ENCODE assay signal across 1 cellular context in the genomic region with DNA sequence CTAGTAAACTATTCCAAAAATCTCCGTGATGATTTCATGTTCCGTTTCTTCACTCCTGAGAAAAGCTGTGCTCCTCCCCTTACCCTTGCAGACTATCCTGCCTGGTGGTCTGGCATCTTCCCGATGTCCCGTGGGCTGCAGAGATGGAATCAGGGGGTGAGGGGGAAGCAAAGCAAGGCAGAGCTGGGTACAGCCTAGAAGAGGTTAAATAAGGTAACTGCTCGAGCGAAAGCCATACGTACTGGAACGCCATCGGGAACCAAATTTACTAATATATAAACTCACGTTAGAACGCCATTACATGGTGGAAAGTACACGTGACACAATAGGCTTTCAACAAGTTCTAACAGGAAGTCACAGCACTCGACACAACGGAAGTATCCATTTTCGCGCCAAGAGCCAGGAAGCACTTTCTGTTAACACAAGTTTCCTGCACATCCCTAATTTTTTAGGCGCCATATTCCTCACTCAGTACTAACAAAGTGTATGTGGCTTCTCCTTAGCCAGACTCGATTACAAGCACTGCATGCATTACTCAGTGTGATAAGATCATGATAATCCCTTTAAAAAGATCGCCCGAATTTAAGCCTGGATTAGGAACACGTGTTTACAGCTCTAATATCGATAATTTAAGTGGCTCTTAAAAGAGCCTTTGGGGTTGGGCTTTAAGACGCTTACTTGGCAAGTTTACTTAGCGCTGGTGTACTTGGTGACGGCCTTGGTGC.
A peak's percentile ranks its signal among the peaks of the same experiment; 100 is the strongest.
TF ChIP-seq lines count a peak whose summit lies in the region.

No MANE protein-coding gene starts in this region.

TF ChIP-seq in K562, 482 proteins besides CTCF, POLR2A, EP300 and RAD21 (continued from another document and continues in another):
- TF ChIP-seq, protein P1, sequence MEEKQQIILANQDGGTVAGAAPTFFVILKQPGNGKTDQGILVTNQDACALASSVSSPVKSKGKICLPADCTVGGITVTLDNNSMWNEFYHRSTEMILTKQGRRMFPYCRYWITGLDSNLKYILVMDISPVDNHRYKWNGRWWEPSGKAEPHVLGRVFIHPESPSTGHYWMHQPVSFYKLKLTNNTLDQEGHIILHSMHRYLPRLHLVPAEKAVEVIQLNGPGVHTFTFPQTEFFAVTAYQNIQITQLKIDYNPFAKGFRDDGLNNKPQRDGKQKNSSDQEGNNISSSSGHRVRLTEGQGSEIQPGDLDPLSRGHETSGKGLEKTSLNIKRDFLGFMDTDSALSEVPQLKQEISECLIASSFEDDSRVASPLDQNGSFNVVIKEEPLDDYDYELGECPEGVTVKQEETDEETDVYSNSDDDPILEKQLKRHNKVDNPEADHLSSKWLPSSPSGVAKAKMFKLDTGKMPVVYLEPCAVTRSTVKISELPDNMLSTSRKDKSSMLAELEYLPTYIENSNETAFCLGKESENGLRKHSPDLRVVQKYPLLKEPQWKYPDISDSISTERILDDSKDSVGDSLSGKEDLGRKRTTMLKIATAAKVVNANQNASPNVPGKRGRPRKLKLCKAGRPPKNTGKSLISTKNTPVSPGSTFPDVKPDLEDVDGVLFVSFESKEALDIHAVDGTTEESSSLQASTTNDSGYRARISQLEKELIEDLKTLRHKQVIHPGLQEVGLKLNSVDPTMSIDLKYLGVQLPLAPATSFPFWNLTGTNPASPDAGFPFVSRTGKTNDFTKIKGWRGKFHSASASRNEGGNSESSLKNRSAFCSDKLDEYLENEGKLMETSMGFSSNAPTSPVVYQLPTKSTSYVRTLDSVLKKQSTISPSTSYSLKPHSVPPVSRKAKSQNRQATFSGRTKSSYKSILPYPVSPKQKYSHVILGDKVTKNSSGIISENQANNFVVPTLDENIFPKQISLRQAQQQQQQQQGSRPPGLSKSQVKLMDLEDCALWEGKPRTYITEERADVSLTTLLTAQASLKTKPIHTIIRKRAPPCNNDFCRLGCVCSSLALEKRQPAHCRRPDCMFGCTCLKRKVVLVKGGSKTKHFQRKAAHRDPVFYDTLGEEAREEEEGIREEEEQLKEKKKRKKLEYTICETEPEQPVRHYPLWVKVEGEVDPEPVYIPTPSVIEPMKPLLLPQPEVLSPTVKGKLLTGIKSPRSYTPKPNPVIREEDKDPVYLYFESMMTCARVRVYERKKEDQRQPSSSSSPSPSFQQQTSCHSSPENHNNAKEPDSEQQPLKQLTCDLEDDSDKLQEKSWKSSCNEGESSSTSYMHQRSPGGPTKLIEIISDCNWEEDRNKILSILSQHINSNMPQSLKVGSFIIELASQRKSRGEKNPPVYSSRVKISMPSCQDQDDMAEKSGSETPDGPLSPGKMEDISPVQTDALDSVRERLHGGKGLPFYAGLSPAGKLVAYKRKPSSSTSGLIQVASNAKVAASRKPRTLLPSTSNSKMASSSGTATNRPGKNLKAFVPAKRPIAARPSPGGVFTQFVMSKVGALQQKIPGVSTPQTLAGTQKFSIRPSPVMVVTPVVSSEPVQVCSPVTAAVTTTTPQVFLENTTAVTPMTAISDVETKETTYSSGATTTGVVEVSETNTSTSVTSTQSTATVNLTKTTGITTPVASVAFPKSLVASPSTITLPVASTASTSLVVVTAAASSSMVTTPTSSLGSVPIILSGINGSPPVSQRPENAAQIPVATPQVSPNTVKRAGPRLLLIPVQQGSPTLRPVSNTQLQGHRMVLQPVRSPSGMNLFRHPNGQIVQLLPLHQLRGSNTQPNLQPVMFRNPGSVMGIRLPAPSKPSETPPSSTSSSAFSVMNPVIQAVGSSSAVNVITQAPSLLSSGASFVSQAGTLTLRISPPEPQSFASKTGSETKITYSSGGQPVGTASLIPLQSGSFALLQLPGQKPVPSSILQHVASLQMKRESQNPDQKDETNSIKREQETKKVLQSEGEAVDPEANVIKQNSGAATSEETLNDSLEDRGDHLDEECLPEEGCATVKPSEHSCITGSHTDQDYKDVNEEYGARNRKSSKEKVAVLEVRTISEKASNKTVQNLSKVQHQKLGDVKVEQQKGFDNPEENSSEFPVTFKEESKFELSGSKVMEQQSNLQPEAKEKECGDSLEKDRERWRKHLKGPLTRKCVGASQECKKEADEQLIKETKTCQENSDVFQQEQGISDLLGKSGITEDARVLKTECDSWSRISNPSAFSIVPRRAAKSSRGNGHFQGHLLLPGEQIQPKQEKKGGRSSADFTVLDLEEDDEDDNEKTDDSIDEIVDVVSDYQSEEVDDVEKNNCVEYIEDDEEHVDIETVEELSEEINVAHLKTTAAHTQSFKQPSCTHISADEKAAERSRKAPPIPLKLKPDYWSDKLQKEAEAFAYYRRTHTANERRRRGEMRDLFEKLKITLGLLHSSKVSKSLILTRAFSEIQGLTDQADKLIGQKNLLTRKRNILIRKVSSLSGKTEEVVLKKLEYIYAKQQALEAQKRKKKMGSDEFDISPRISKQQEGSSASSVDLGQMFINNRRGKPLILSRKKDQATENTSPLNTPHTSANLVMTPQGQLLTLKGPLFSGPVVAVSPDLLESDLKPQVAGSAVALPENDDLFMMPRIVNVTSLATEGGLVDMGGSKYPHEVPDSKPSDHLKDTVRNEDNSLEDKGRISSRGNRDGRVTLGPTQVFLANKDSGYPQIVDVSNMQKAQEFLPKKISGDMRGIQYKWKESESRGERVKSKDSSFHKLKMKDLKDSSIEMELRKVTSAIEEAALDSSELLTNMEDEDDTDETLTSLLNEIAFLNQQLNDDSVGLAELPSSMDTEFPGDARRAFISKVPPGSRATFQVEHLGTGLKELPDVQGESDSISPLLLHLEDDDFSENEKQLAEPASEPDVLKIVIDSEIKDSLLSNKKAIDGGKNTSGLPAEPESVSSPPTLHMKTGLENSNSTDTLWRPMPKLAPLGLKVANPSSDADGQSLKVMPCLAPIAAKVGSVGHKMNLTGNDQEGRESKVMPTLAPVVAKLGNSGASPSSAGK (IDR thresholded peaks at IDR 0.05), result peak; percentile 39; the same call in 1 of the 2 replicates
- TF ChIP-seq POLR2AphosphoS5 (IDR thresholded peaks at IDR 0.05; ENCODE audit: control insufficient read depth, insufficient read depth, low read depth, low read length) (peak; percentile 96), SAFB (IDR thresholded peaks at IDR 0.05; ENCODE audit: borderline replicate concordance, low read depth, low read length) (no peak), RCOR1 (IDR thresholded peaks at IDR 0.05; ENCODE audit: borderline replicate concordance in 1 of 2, low read depth in 2 of 2, low read length in 2 of 2) (no peak; a peak in 1 of 4 replicates), PRMT5 (CRISPR knock-in tag; IDR thresholded peaks at IDR 0.05) (no peak), DDX20 (tag; IDR thresholded peaks at IDR 0.05; ENCODE audit: low read depth) (no peak), CBFB (CRISPR knock-in tag; IDR thresholded peaks at IDR 0.05) (peak; percentile 46; the same call in 1 of the 2 replicates), ZNF699 (CRISPR knock-in tag; IDR thresholded peaks at IDR 0.05; ENCODE audit: insufficient replicate concordance) (no peak), RBM14 (IDR thresholded peaks at IDR 0.05; ENCODE audit: borderline replicate concordance, insufficient read depth, low read depth, low read length) (0 out of 2 replicates have a peak, but pooled peaks have one; percentile 33), C11orf30 (IDR thresholded peaks at IDR 0.05; ENCODE audit: low read depth) (peak; percentile 28; the same call in 1 of the 2 replicates), MECOM (CRISPR knock-in tag; IDR thresholded peaks at IDR 0.05) (peak; percentile 73; the same call in 1 of the 2 replicates), ETS2 (tag; IDR thresholded peaks at IDR 0.05; ENCODE audit: borderline replicate concordance, poor library complexity, severe bottlenecking) (no peak), NR2C2 (CRISPR knock-in tag; IDR thresholded peaks at IDR 0.05) (peak; percentile 83), NR2C2 (tag; IDR thresholded peaks at IDR 0.05) (peak; percentile 65), NBN (IDR thresholded peaks at IDR 0.05; ENCODE audit: low read depth) (no peak), ZNF232 (CRISPR knock-in tag; IDR thresholded peaks at IDR 0.05) (peak; percentile 71), TRIM28 (IDR thresholded peaks at IDR 0.05) (no peak), SMARCE1 (IDR thresholded peaks at IDR 0.05) (no peak), FIP1L1 (IDR thresholded peaks at IDR 0.05; ENCODE audit: low read depth, low read length, poor library complexity, severe bottlenecking) (peak; percentile 57), CAMTA2 (CRISPR knock-in tag; conservative IDR thresholded peaks at IDR 0.05) (peak; percentile 80; the same call in 1 of the 2 replicates), RFX5 (IDR thresholded peaks at IDR 0.05; ENCODE audit: low read depth, low read length) (no peak), HNRNPUL1 (IDR thresholded peaks at IDR 0.05; ENCODE audit: low read length) (peak; percentile 95), WHSC1 (IDR thresholded peaks at IDR 0.05; ENCODE audit: low read length) (no peak), TARDBP (IDR thresholded peaks at IDR 0.05) (no peak; the same call in 1 of the 2 replicates), BRD9 (IDR thresholded peaks at IDR 0.05; ENCODE audit: low read depth, partially characterized antibody) (peak; percentile 69), RBM17 (IDR thresholded peaks at IDR 0.05; ENCODE audit: borderline replicate concordance, low read depth, low read length) (no peak), DPF2 (IDR thresholded peaks at IDR 0.05) (peak; percentile 19; the same call in 1 of the 2 replicates), SUPT5H (IDR thresholded peaks at IDR 0.05) (peak; percentile 53)
- TF ChIP-seq, protein P2, sequence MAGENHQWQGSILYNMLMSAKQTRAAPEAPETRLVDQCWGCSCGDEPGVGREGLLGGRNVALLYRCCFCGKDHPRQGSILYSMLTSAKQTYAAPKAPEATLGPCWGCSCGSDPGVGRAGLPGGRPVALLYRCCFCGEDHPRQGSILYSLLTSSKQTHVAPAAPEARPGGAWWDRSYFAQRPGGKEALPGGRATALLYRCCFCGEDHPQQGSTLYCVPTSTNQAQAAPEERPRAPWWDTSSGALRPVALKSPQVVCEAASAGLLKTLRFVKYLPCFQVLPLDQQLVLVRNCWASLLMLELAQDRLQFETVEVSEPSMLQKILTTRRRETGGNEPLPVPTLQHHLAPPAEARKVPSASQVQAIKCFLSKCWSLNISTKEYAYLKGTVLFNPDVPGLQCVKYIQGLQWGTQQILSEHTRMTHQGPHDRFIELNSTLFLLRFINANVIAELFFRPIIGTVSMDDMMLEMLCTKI (IDR thresholded peaks at IDR 0.05; ENCODE audit: partially characterized antibody), result no peak
- TF ChIP-seq, protein P3, sequence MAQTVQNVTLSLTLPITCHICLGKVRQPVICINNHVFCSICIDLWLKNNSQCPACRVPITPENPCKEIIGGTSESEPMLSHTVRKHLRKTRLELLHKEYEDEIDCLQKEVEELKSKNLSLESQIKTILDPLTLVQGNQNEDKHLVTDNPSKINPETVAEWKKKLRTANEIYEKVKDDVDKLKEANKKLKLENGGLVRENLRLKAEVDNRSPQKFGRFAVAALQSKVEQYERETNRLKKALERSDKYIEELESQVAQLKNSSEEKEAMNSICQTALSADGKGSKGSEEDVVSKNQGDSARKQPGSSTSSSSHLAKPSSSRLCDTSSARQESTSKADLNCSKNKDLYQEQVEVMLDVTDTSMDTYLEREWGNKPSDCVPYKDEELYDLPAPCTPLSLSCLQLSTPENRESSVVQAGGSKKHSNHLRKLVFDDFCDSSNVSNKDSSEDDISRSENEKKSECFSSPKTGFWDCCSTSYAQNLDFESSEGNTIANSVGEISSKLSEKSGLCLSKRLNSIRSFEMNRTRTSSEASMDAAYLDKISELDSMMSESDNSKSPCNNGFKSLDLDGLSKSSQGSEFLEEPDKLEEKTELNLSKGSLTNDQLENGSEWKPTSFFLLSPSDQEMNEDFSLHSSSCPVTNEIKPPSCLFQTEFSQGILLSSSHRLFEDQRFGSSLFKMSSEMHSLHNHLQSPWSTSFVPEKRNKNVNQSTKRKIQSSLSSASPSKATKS (CRISPR knock-in tag; IDR thresholded peaks at IDR 0.05), result peak; percentile 49; the same call in 1 of the 2 replicates
- TF ChIP-seq, protein P4, sequence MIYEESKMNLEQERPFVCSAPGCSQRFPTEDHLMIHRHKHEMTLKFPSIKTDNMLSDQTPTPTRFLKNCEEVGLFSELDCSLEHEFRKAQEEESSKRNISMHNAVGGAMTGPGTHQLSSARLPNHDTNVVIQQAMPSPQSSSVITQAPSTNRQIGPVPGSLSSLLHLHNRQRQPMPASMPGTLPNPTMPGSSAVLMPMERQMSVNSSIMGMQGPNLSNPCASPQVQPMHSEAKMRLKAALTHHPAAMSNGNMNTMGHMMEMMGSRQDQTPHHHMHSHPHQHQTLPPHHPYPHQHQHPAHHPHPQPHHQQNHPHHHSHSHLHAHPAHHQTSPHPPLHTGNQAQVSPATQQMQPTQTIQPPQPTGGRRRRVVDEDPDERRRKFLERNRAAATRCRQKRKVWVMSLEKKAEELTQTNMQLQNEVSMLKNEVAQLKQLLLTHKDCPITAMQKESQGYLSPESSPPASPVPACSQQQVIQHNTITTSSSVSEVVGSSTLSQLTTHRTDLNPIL (CRISPR knock-in tag; IDR thresholded peaks at IDR 0.05), result peak; percentile 76
- TF ChIP-seq, protein P5, sequence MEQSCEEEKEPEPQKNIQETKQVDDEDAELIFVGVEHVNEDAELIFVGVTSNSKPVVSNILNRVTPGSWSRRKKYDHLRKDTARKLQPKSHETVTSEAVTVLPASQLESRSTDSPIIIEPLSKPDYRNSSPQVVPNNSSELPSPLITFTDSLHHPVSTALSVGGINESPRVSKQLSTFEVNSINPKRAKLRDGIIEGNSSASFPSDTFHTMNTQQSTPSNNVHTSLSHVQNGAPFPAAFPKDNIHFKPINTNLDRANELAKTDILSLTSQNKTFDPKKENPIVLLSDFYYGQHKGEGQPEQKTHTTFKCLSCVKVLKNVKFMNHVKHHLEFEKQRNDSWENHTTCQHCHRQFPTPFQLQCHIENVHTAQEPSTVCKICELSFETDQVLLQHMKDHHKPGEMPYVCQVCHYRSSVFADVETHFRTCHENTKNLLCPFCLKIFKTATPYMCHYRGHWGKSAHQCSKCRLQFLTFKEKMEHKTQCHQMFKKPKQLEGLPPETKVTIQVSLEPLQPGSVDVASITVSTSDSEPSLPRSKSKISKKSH (CRISPR knock-in tag; IDR thresholded peaks at IDR 0.05), result no peak
- TF ChIP-seq, protein P6, sequence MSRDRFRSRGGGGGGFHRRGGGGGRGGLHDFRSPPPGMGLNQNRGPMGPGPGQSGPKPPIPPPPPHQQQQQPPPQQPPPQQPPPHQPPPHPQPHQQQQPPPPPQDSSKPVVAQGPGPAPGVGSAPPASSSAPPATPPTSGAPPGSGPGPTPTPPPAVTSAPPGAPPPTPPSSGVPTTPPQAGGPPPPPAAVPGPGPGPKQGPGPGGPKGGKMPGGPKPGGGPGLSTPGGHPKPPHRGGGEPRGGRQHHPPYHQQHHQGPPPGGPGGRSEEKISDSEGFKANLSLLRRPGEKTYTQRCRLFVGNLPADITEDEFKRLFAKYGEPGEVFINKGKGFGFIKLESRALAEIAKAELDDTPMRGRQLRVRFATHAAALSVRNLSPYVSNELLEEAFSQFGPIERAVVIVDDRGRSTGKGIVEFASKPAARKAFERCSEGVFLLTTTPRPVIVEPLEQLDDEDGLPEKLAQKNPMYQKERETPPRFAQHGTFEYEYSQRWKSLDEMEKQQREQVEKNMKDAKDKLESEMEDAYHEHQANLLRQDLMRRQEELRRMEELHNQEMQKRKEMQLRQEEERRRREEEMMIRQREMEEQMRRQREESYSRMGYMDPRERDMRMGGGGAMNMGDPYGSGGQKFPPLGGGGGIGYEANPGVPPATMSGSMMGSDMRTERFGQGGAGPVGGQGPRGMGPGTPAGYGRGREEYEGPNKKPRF (IDR thresholded peaks at IDR 0.05; ENCODE audit: low read depth, low read length), result no peak
